Comparison of ENCODE assay signal across 1 cellular context in the genomic region with DNA sequence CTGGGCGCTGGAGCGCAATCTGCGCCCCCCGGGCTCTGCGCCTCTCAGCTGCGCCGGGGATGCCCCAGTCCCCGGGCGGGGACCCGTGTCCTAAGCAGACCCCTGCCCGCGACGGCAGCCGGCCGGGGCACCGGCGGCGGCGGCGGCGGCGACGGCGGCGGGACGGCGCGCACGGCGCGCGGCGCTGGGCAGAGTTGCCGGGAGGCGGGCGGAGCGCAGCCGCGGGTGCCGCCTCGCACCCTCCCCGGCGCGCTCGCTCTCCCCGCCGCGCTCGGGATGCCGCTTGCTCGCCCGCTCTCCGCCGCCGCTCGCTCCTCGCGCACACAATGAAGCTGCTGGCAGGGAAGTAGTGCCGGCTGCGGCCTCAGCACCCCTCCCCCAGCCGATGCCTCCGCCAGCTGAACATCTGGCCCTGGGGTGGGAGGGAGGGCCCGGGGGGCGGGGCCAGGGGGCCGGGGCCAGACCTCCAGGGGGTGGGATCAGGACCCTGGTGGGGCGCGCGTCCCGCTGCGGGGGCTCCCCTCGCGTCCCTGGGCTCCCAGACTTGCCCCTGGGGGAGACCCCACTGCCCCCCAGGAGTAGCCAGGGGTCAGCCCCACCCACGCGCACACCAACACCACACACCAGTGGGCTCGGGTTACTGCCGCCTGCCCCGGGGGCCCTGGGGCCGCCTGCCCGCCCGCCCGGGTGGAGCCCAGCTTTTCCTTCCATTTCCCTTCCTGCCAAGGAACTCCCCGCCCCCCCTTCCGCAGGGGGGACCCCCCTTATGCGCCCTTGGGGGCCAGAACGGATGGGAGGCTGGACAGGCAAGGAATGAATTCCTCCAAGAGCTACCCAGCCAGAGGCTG.
TF ChIP-seq lines count a peak whose summit lies in the region.

A gene (minus strand): TSS at position 328 of the 848 bp plus-strand sequence. CDS start 708 bp downstream, outside the sequence.

TF ChIP-seq in H1, 55 proteins besides CTCF, POLR2A, EP300 and RAD21:
- no peak for TF ChIP-seq SP2 (IDR thresholded peaks at IDR 0.05; ENCODE audit: low read length)
- no peak for TF ChIP-seq HDAC2 (IDR thresholded peaks at IDR 0.05; ENCODE audit: borderline replicate concordance in 1 of 2, low read depth in 2 of 2, low read length in 2 of 2)
- peak; percentile 84; the same call in 1 of the 2 replicates for TF ChIP-seq POLR2AphosphoS5 (IDR thresholded peaks at IDR 0.05; ENCODE audit: low read depth, low read length)
- peak; percentile 85 for TF ChIP-seq CHD2 (IDR thresholded peaks at IDR 0.05; ENCODE audit: low read length)
- no peak for TF ChIP-seq ZNF274 (IDR thresholded peaks at IDR 0.05; ENCODE audit: borderline replicate concordance, extremely low read depth, low read length)
- TF ChIP-seq PHF8 (conservative IDR thresholded peaks at IDR 0.05; ENCODE audit: low read depth, low read length) = 0 out of 2 replicates have a peak, but pooled peaks have one; percentile 13
- TF ChIP-seq MAFK (IDR thresholded peaks at IDR 0.05; ENCODE audit: low read depth, low read length) = no peak
- peak; percentile 90; the same call in 1 of the 2 replicates for TF ChIP-seq TCF12 (IDR thresholded peaks at IDR 0.05; ENCODE audit: low read depth, low read length)
- peak; percentile 18 for TF ChIP-seq KDM4A (IDR thresholded peaks at IDR 0.05; ENCODE audit: low read depth, low read length, severe bottlenecking)
- TF ChIP-seq CTBP2 (IDR thresholded peaks at IDR 0.05; ENCODE audit: borderline replicate concordance, insufficient read depth, insufficient read length, low read length) = no peak
- TF ChIP-seq CBX5 (IDR thresholded peaks at IDR 0.05; ENCODE audit: low read depth, low read length) = no peak
- peak; percentile 91 for TF ChIP-seq TAF1 (IDR thresholded peaks at IDR 0.05; ENCODE audit: low read depth, low read length)
- TF ChIP-seq, protein P1, sequence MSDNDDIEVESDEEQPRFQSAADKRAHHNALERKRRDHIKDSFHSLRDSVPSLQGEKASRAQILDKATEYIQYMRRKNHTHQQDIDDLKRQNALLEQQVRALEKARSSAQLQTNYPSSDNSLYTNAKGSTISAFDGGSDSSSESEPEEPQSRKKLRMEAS (IDR thresholded peaks at IDR 0.05) = peak; percentile 76
- no peak for TF ChIP-seq SUZ12 (IDR thresholded peaks at IDR 0.05; ENCODE audit: low read length)
- TF ChIP-seq, protein P2, sequence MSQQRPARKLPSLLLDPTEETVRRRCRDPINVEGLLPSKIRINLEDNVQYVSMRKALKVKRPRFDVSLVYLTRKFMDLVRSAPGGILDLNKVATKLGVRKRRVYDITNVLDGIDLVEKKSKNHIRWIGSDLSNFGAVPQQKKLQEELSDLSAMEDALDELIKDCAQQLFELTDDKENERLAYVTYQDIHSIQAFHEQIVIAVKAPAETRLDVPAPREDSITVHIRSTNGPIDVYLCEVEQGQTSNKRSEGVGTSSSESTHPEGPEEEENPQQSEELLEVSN (IDR thresholded peaks at IDR 0.05) = no peak
- no peak for TF ChIP-seq CEBPB (IDR thresholded peaks at IDR 0.05; ENCODE audit: low read depth, low read length)
- TF ChIP-seq, protein P3, sequence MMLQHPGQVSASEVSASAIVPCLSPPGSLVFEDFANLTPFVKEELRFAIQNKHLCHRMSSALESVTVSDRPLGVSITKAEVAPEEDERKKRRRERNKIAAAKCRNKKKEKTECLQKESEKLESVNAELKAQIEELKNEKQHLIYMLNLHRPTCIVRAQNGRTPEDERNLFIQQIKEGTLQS (IDR thresholded peaks at IDR 0.05; ENCODE audit: insufficient read depth, low read depth, low read length) = no peak
- TF ChIP-seq NANOG (IDR thresholded peaks at IDR 0.05; ENCODE audit: insufficient read depth, low read depth, low read length, poor library complexity, severe bottlenecking) = no peak
- no peak for TF ChIP-seq RXRA (IDR thresholded peaks at IDR 0.05; ENCODE audit: insufficient read depth, low read depth, low read length)
- TF ChIP-seq TAF7 (optimal IDR thresholded peaks at IDR 0.05; ENCODE audit: borderline replicate concordance, low read depth, low read length) = peak; percentile 69
- no peak for TF ChIP-seq EZH2 (IDR thresholded peaks at IDR 0.05; ENCODE audit: low read depth, low read length, severe bottlenecking)
- no peak for TF ChIP-seq ASH2L (IDR thresholded peaks at IDR 0.05; ENCODE audit: low read length)
- TF ChIP-seq, protein P4, sequence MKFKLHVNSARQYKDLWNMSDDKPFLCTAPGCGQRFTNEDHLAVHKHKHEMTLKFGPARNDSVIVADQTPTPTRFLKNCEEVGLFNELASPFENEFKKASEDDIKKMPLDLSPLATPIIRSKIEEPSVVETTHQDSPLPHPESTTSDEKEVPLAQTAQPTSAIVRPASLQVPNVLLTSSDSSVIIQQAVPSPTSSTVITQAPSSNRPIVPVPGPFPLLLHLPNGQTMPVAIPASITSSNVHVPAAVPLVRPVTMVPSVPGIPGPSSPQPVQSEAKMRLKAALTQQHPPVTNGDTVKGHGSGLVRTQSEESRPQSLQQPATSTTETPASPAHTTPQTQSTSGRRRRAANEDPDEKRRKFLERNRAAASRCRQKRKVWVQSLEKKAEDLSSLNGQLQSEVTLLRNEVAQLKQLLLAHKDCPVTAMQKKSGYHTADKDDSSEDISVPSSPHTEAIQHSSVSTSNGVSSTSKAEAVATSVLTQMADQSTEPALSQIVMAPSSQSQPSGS (IDR thresholded peaks at IDR 0.05; ENCODE audit: low read length) = no peak
- TF ChIP-seq TBP (IDR thresholded peaks at IDR 0.05; ENCODE audit: low read depth, low read length) = peak; percentile 66; the same call in 1 of the 2 replicates
- no peak for TF ChIP-seq KDM5A (IDR thresholded peaks at IDR 0.05; ENCODE audit: low read length)
- 0 out of 4 replicates have a peak, but pooled peaks have one; percentile 24 for TF ChIP-seq SIN3A (conservative IDR thresholded peaks at IDR 0.05 in 1 of 2, IDR thresholded peaks at IDR 0.05 in 1 of 2; ENCODE audit: low read depth in 1 of 2, low read length in 2 of 2)
- TF ChIP-seq RNF2 (IDR thresholded peaks at IDR 0.05; ENCODE audit: borderline replicate concordance, low read depth, low read length, missing control alignments, poor library complexity, severe bottlenecking) = no peak
- TF ChIP-seq CBX8 (IDR thresholded peaks at IDR 0.05; ENCODE audit: borderline replicate concordance, low read depth, low read length) = no peak
TF ChIP-seq in H1: peak in this region for 10.
